In genomic region chr2:162390801-162391200, GRCh38 we compare ENCODE assay signal across 25 cellular contexts.
"Had no signal": no experiment of that assay in that cellular context is flagged by ENCODE, and none has a peak within 500 bp of the region (broad histone marks: within the 10 kb centered on the region; RNA-seq: fewer than 3 reads in every experiment).

No MANE protein-coding gene starts in this region.

- ATAC-seq: activated CD8-positive, alpha-beta memory T cell treated with anti-CD3 and anti-CD28 coated beads, Interleukin-2, amount 10 ng/mL, durations not matched to agents 7 days and 5 days; activated CD8-positive, alpha-beta T cell treated with anti-CD3 and anti-CD28 coated beads for 36 hours; body of pancreas; left ventricle myocardium superior; natural killer cell had no signal

- H3K27ac ChIP-seq: body of pancreas, cardiac muscle cell, hepatocyte, thoracic aorta, vagina, WERI-Rb-1 had no signal

- H3K36me3 Mint-ChIP-seq: activated CD8-positive, alpha-beta memory T cell treated with anti-CD3 and anti-CD28 coated beads, Interleukin-2, amount 10 ng/mL, durations not matched to agents 7 days and 5 days; activated naive CD4-positive, alpha-beta T cell treated with anti-CD3 and anti-CD28 coated beads, Interleukin-2, amount 50 U/mL, for 24 hours; natural killer cell; type B pancreatic cell had no signal

- H3K36me3 ChIP-seq: thoracic aorta, vagina, WERI-Rb-1 had no signal

- H3K27me3 Mint-ChIP-seq: progenitor cell of endocrine pancreas, type B pancreatic cell had no signal

- H3K27ac Mint-ChIP-seq: activated CD4-positive, alpha-beta T cell treated with anti-CD3 and anti-CD28 coated beads, Interleukin-2, amount 10 ng/mL, durations not matched to agents 7 days and 5 days; activated CD8-positive, alpha-beta memory T cell treated with anti-CD3 and anti-CD28 coated beads, Interleukin-2, amount 10 ng/mL, durations not matched to agents 7 days and 5 days; activated CD8-positive, alpha-beta T cell treated with anti-CD3 and anti-CD28 coated beads for 36 hours; activated naive CD4-positive, alpha-beta T cell treated with anti-CD3 and anti-CD28 coated beads, Interleukin-2, amount 50 U/mL, for 24 hours; natural killer cell; progenitor cell of endocrine pancreas; type B pancreatic cell had no signal

- FAIRE-seq: endometrium, TTC549 had no signal

- H3K4me3 ChIP-seq: body of pancreas, cardiac muscle cell, hepatocyte, thoracic aorta, vagina had no signal

- H3K4me3 Mint-ChIP-seq: activated CD4-positive, alpha-beta T cell treated with anti-CD3 and anti-CD28 coated beads, Interleukin-2, amount 10 ng/mL, durations not matched to agents 7 days and 5 days; activated CD8-positive, alpha-beta memory T cell treated with anti-CD3 and anti-CD28 coated beads, Interleukin-2, amount 10 ng/mL, durations not matched to agents 7 days and 5 days; activated CD8-positive, alpha-beta T cell treated with anti-CD3 and anti-CD28 coated beads for 36 hours; activated naive CD4-positive, alpha-beta T cell treated with anti-CD3 and anti-CD28 coated beads, Interleukin-2, amount 50 U/mL, for 24 hours; natural killer cell; type B pancreatic cell had no signal

- H3K4me1 ChIP-seq: body of pancreas, vagina had no signal

- H3K79me2 ChIP-seq: hepatocyte had no signal

- H3K4me2 ChIP-seq: hepatocyte had no signal

- H3K27me3 ChIP-seq: body of pancreas, cardiac muscle cell, hepatocyte, vagina had no signal

- H3K4me1 Mint-ChIP-seq: activated CD4-positive, alpha-beta T cell treated with anti-CD3 and anti-CD28 coated beads, Interleukin-2, amount 10 ng/mL, durations not matched to agents 7 days and 5 days; activated CD8-positive, alpha-beta memory T cell treated with anti-CD3 and anti-CD28 coated beads, Interleukin-2, amount 10 ng/mL, durations not matched to agents 7 days and 5 days; activated naive CD4-positive, alpha-beta T cell treated with anti-CD3 and anti-CD28 coated beads, Interleukin-2, amount 50 U/mL, for 24 hours; natural killer cell had no signal

- H2AFZ ChIP-seq: hepatocyte had no signal

- H3K9me3 Mint-ChIP-seq: activated CD4-positive, alpha-beta T cell treated with anti-CD3 and anti-CD28 coated beads, Interleukin-2, amount 10 ng/mL, durations not matched to agents 7 days and 5 days; activated CD8-positive, alpha-beta T cell treated with anti-CD3 and anti-CD28 coated beads for 36 hours; activated naive CD4-positive, alpha-beta T cell treated with anti-CD3 and anti-CD28 coated beads, Interleukin-2, amount 50 U/mL, for 24 hours; type B pancreatic cell had no signal

- DNase-seq: activated CD4-positive, alpha-beta T cell treated with anti-CD3 and anti-CD28 coated beads, Interleukin-2, amount 10 ng/mL, durations not matched to agents 7 days and 5 days; activated CD4-positive, CD25-positive, alpha-beta regulatory T cell treated with anti-CD3 and anti-CD28 coated beads, Interleukin-2, amount 50 U/mL, for 72 hours; activated CD8-positive, alpha-beta memory T cell treated with anti-CD3 and anti-CD28 coated beads, Interleukin-2, amount 10 ng/mL, durations not matched to agents 7 days and 5 days; activated CD8-positive, alpha-beta T cell treated with anti-CD3 and anti-CD28 coated beads for 36 hours; activated gamma-delta T cell; activated T-cell treated with anti-CD3 and anti-CD28 coated beads for 4 hours; body of pancreas; erythroblast; foreskin fibroblast; left ventricle myocardium superior; mammary epithelial cell; midbrain; natural killer cell; stimulated activated CD4-positive, alpha-beta T cell treated with anti-CD3 and anti-CD28 coated beads, Interleukin-4, amount 100 ng/mL, for 24 hours; stimulated activated naive CD4-positive, alpha-beta T cell treated with Interleukin-2 at 50 U/mL for 16 hours; WERI-Rb-1 had no signal
